In genomic region chr13:44040754-44041100, GRCh38 we compare ENCODE assay signal across 1 cellular context.
TF ChIP-seq lines count a peak whose summit lies in the region.

No MANE protein-coding gene starts in this region.

TF ChIP-seq in A549, 52 proteins besides CTCF, POLR2A, EP300 and RAD21 (continued from another document):
- no peak for TF ChIP-seq REST (IDR thresholded peaks at IDR 0.05)
- no peak for TF ChIP-seq CEBPB (IDR thresholded peaks at IDR 0.05)
- TF ChIP-seq MAZ (IDR thresholded peaks at IDR 0.05; ENCODE audit: borderline replicate concordance, low read depth, low read length), result no peak
- no peak for TF ChIP-seq ZNF302 (CRISPR knock-in tag; IDR thresholded peaks at IDR 0.05)
- no peak for TF ChIP-seq CBX2 (IDR thresholded peaks at IDR 0.05; ENCODE audit: borderline replicate concordance, low read depth)
